ENCODE assay signal across 1 cellular context in genomic region chr17:61196799-61197198, GRCh38.
TF ChIP-seq lines count a peak whose summit lies in the region.

No MANE protein-coding gene starts in this region.

TF ChIP-seq in SK-N-SH, 30 proteins besides CTCF, POLR2A, EP300 and RAD21 (continued from another document):
- TF ChIP-seq, protein P1, sequence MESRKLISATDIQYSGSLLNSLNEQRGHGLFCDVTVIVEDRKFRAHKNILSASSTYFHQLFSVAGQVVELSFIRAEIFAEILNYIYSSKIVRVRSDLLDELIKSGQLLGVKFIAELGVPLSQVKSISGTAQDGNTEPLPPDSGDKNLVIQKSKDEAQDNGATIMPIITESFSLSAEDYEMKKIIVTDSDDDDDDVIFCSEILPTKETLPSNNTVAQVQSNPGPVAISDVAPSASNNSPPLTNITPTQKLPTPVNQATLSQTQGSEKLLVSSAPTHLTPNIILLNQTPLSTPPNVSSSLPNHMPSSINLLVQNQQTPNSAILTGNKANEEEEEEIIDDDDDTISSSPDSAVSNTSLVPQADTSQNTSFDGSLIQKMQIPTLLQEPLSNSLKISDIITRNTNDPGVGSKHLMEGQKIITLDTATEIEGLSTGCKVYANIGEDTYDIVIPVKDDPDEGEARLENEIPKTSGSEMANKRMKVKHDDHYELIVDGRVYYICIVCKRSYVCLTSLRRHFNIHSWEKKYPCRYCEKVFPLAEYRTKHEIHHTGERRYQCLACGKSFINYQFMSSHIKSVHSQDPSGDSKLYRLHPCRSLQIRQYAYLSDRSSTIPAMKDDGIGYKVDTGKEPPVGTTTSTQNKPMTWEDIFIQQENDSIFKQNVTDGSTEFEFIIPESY (IDR thresholded peaks at IDR 0.05; ENCODE audit: borderline replicate concordance, low read depth), result no peak
- TF ChIP-seq REST (IDR thresholded peaks at IDR 0.05; ENCODE audit: low read depth, low read length) (no peak), FOXJ3 (CRISPR knock-in tag; IDR thresholded peaks at IDR 0.05) (no peak), MEF2A (IDR thresholded peaks at IDR 0.05; ENCODE audit: borderline replicate concordance, low read depth) (no peak), NRF1 (IDR thresholded peaks at IDR 0.05; ENCODE audit: low read depth, low read length) (no peak), CHD2 (IDR thresholded peaks at IDR 0.05; ENCODE audit: low read length, partially characterized antibody) (no peak), EZH2phosphoT487 (IDR thresholded peaks at IDR 0.05; ENCODE audit: borderline replicate concordance, low read depth) (no peak), POLR2AphosphoS5 (IDR thresholded peaks at IDR 0.05; ENCODE audit: low read depth, low read length) (no peak)
